In genomic region chr10:52965489-52965888, GRCh38 we compare ENCODE assay signal across 21 cellular contexts.
DNase-seq lines count a peak whose midpoint lies in the region; ATAC-seq lines count a peak whose summit lies in the region.
"Had no signal": no experiment of that assay in that cellular context is flagged by ENCODE, and none has a peak within 500 bp of the region (broad histone marks: within the 10 kb centered on the region; RNA-seq: fewer than 3 reads in every experiment).

No MANE protein-coding gene starts in this region.

- H3K27me3 Mint-ChIP-seq in memory B cell, result no peaks in the 10 kb centered on the region

- H3K27ac Mint-ChIP-seq in memory B cell, result no peak overlapping the region
- no peak overlapping the region for H3K27ac Mint-ChIP-seq in activated naive CD4-positive, alpha-beta T cell treated with anti-CD3 and anti-CD28 coated beads, Interleukin-2, amount 50 U/mL, for 72 hours

- peaks cover 12% of the 10 kb centered on the region for H3K4me1 Mint-ChIP-seq in memory B cell

- intact Hi-C loops in head of caudate nucleus (cut with DNase I), result no loop called here

- no peak for DNase-seq in memory B cell (ENCODE audit: low spot score in 2 of 2)
- DNase-seq in activated gamma-delta T cell (lab: John Stamatoyannopoulos, UW), result no peak
- DNase-seq in activated naive CD4-positive, alpha-beta T cell treated with anti-CD3 and anti-CD28 coated beads, Interleukin-2, amount 50 U/mL, for 72 hours (ENCODE audit: low spot score in 2 of 2), result no peak
- DNase-seq in head of caudate nucleus, result no peak
- no peak for DNase-seq in CD1c-positive myeloid dendritic cell (ENCODE audit: extremely low spot score)
- DNase-seq: activated CD4-positive, alpha-beta T cell treated with anti-CD3 and anti-CD28 coated beads for 48 hours; activated T-cell treated with anti-CD3 and anti-CD28 coated beads, Interleukin-2, amount 50 U/mL, for 4 hours; AML-193; amniotic stem cell; DMS53; NCI-H1092; NCI-H446; stimulated activated CD4-positive, alpha-beta T cell treated with anti-CD3 and anti-CD28 coated beads, Interleukin-4, amount 100 ng/mL, for 4 hours; stimulated activated naive CD4-positive, alpha-beta T cell treated with Interleukin-2 at 50 U/mL for 16 hours; T-helper 1 cell; uterus had no signal

- H3K36me3 Mint-ChIP-seq in memory B cell, result no peaks in the 10 kb centered on the region
- H3K36me3 Mint-ChIP-seq in activated naive CD4-positive, alpha-beta T cell treated with anti-CD3 and anti-CD28 coated beads, Interleukin-2, amount 50 U/mL, for 72 hours, result no peaks in the 10 kb centered on the region
- H3K36me3 Mint-ChIP-seq: neural progenitor cell had no signal

- peaks cover 1% of the 10 kb centered on the region for H3K9me3 Mint-ChIP-seq in memory B cell
- H3K9me3 Mint-ChIP-seq in activated naive CD4-positive, alpha-beta T cell treated with anti-CD3 and anti-CD28 coated beads, Interleukin-2, amount 50 U/mL, for 72 hours, result peaks cover 4 to 5% of the 10 kb centered on the region in 2 donors
- H3K9me3 Mint-ChIP-seq: neural progenitor cell had no signal

- peak overlapping the region; percentile 72 for H3K4me3 Mint-ChIP-seq in memory B cell
- H3K4me3 Mint-ChIP-seq: activated T-cell treated with anti-CD3 and anti-CD28 coated beads, Interleukin-2, amount 50 U/mL, for 4 hours; neural progenitor cell had no signal

- peak; percentile 21 for ATAC-seq in GM18511 (IDR thresholded peaks at IDR 0.05; ENCODE audit: unreplicated experiment)
- ATAC-seq in GM21717 (IDR thresholded peaks at IDR 0.05; ENCODE audit: unreplicated experiment), result peak; percentile 14
- ATAC-seq in HG03571 (IDR thresholded peaks at IDR 0.05; ENCODE audit: unreplicated experiment), result peak; percentile 7
- no peak for ATAC-seq in memory B cell (ENCODE audit: low read depth)
- ATAC-seq in activated naive CD4-positive, alpha-beta T cell treated with anti-CD3 and anti-CD28 coated beads, Interleukin-2, amount 50 U/mL, for 72 hours, result no peak
- ATAC-seq: activated T-cell treated with anti-CD3 and anti-CD28 coated beads, Interleukin-2, amount 50 U/mL, for 4 hours; Panc1 had no signal

Comparison
In these comparisons a context has a peak if more than half of its experiments do, and no peak if none do; other contexts are left out.
1. ATAC-seq: peak in GM18511 (single experiment), GM21717 (single experiment) and HG03571 (single experiment); none in memory B cell (single experiment) and activated naive CD4-positive, alpha-beta T cell treated with anti-CD3 and anti-CD28 coated beads, Interleukin-2, amount 50 U/mL, for 72 hours (0 of 2).